In genomic region chr20:62986257-62986807, GRCh38 we compare ENCODE assay signal across 1 cellular context.
TF ChIP-seq lines count a peak whose summit lies in the region.

No MANE protein-coding gene starts in this region.

TF ChIP-seq in HEK293, 187 proteins besides CTCF, POLR2A, EP300 and RAD21 (continued from another document):
- TF ChIP-seq, protein P1, sequence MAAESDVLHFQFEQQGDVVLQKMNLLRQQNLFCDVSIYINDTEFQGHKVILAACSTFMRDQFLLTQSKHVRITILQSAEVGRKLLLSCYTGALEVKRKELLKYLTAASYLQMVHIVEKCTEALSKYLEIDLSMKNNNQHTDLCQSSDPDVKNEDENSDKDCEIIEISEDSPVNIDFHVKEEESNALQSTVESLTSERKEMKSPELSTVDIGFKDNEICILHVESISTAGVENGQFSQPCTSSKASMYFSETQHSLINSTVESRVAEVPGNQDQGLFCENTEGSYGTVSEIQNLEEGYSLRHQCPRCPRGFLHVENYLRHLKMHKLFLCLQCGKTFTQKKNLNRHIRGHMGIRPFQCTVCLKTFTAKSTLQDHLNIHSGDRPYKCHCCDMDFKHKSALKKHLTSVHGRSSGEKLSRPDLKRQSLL (tag by site-specific recombination; IDR thresholded peaks at IDR 0.05): no peak
- TF ChIP-seq ZNF391 (tag by site-specific recombination; IDR thresholded peaks at IDR 0.05; ENCODE audit: borderline replicate concordance, low read depth): no peak
- no peak for TF ChIP-seq ZNF514 (tag by site-specific recombination; IDR thresholded peaks at IDR 0.05)
- TF ChIP-seq, protein P2, sequence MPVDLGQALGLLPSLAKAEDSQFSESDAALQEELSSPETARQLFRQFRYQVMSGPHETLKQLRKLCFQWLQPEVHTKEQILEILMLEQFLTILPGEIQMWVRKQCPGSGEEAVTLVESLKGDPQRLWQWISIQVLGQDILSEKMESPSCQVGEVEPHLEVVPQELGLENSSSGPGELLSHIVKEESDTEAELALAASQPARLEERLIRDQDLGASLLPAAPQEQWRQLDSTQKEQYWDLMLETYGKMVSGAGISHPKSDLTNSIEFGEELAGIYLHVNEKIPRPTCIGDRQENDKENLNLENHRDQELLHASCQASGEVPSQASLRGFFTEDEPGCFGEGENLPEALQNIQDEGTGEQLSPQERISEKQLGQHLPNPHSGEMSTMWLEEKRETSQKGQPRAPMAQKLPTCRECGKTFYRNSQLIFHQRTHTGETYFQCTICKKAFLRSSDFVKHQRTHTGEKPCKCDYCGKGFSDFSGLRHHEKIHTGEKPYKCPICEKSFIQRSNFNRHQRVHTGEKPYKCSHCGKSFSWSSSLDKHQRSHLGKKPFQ (tag by site-specific recombination; IDR thresholded peaks at IDR 0.05): no peak
- TF ChIP-seq ZNF792 (tag by site-specific recombination; IDR thresholded peaks at IDR 0.05): no peak
- TF ChIP-seq ZBTB10 (tag by site-specific recombination; IDR thresholded peaks at IDR 0.05): 0 out of 2 replicates have a peak, but pooled peaks have one; percentile 32
- TF ChIP-seq ZNF704 (tag by site-specific recombination; IDR thresholded peaks at IDR 0.05): no peak
- no peak for TF ChIP-seq ZNF48 (tag by site-specific recombination; IDR thresholded peaks at IDR 0.05)
- peak; percentile 82; the same call in 1 of the 2 replicates for TF ChIP-seq KLF8 (tag by site-specific recombination; IDR thresholded peaks at IDR 0.05)
- TF ChIP-seq ZNF114 (tag by site-specific recombination; IDR thresholded peaks at IDR 0.05): no peak
- no peak for TF ChIP-seq ZNF558 (tag by site-specific recombination; IDR thresholded peaks at IDR 0.05)
- TF ChIP-seq ZNF354C (tag by site-specific recombination; IDR thresholded peaks at IDR 0.05; ENCODE audit: borderline replicate concordance, low read depth): no peak
- TF ChIP-seq, protein P3, sequence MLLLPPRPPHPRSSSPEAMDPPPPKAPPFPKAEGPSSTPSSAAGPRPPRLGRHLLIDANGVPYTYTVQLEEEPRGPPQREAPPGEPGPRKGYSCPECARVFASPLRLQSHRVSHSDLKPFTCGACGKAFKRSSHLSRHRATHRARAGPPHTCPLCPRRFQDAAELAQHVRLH (tag by site-specific recombination; IDR thresholded peaks at IDR 0.05): no peak
- TF ChIP-seq KLF10 (tag by site-specific recombination; IDR thresholded peaks at IDR 0.05): no peak
- peak; percentile 74 for TF ChIP-seq KLF1 (tag by site-specific recombination; IDR thresholded peaks at IDR 0.05)
- TF ChIP-seq ZNF830 (tag by site-specific recombination; IDR thresholded peaks at IDR 0.05; ENCODE audit: low read depth): no peak
- TF ChIP-seq ZNF843 (tag by site-specific recombination; IDR thresholded peaks at IDR 0.05): no peak
- TF ChIP-seq ZNF654 (tag by site-specific recombination; IDR thresholded peaks at IDR 0.05; ENCODE audit: low read depth): no peak
- peak; percentile 89 for TF ChIP-seq EGR2 (tag by site-specific recombination; IDR thresholded peaks at IDR 0.05; ENCODE audit: low read depth)
- TF ChIP-seq OSR2 (tag by site-specific recombination; IDR thresholded peaks at IDR 0.05): no peak
- no peak for TF ChIP-seq ZNF623 (tag by site-specific recombination; IDR thresholded peaks at IDR 0.05)
- no peak for TF ChIP-seq KLF9 (tag by site-specific recombination; IDR thresholded peaks at IDR 0.05; ENCODE audit: low read depth)
- no peak for TF ChIP-seq SCRT2 (tag by site-specific recombination; IDR thresholded peaks at IDR 0.05)
- TF ChIP-seq PRDM6 (tag by site-specific recombination; IDR thresholded peaks at IDR 0.05): no peak
- TF ChIP-seq ZBTB17 (tag by site-specific recombination; IDR thresholded peaks at IDR 0.05): no peak
- TF ChIP-seq ZNF670 (tag by site-specific recombination; IDR thresholded peaks at IDR 0.05; ENCODE audit: low read depth): no peak
- TF ChIP-seq ZNF837 (tag by site-specific recombination; IDR thresholded peaks at IDR 0.05): no peak
- no peak for TF ChIP-seq ZNF155 (tag by site-specific recombination; IDR thresholded peaks at IDR 0.05)
- 0 out of 2 replicates have a peak, but pooled peaks have one; percentile 31 for TF ChIP-seq ZEB2 (tag by site-specific recombination; IDR thresholded peaks at IDR 0.05)
- no peak for TF ChIP-seq ZNF791 (tag by site-specific recombination; IDR thresholded peaks at IDR 0.05)
- no peak for TF ChIP-seq SETDB1 (IDR thresholded peaks at IDR 0.05; ENCODE audit: insufficient read length, low read length)
- no peak for TF ChIP-seq YY1 (tag by site-specific recombination; IDR thresholded peaks at IDR 0.05)
- no peak for TF ChIP-seq TSHZ1 (tag by site-specific recombination; IDR thresholded peaks at IDR 0.05; ENCODE audit: borderline replicate concordance)
- TF ChIP-seq ZNF596 (tag by site-specific recombination; IDR thresholded peaks at IDR 0.05): no peak
- no peak for TF ChIP-seq ZNF280C (tag by site-specific recombination; IDR thresholded peaks at IDR 0.05)
